ENCODE assay signal across 13 cellular contexts in genomic region chr21:46393451-46393940, GRCh38.
A peak's percentile ranks its signal among the peaks of the same experiment; 100 is the strongest.
DNase-seq lines count a peak whose midpoint lies in the region; ATAC-seq, FAIRE-seq and TF ChIP-seq lines count a peak whose summit lies in the region.
"Had no signal": no experiment of that assay in that cellular context is flagged by ENCODE, and none has a peak within 500 bp of the region (broad histone marks: within the 10 kb centered on the region; RNA-seq: fewer than 3 reads in every experiment).

No MANE protein-coding gene starts in this region.

- H3K4me2 ChIP-seq in K562 (ENCODE audit: insufficient read depth, low read length): no peak overlapping the region

- in situ Hi-C loops in K562 (cut with MboI): no loop called here
- in situ Hi-C loops in GM13977 (cut with MboI; ENCODE audit: low pct_unique_long_range_greater_than_20kb, low sequenced_read_pairs, unreplicated experiment): no loop called here

- no peak overlapping the region for H2AFZ ChIP-seq in K562 (ENCODE audit: low read depth, low read length)

- TF ChIP-seq CTCF in K562 (IDR thresholded peaks at IDR 0.05 in 2 of 3, conservative IDR thresholded peaks at IDR 0.05 in 1 of 3; ENCODE audit: insufficient read depth in 2 of 3, low read depth in 1 of 3, low read length in 3 of 3) (no peak), liver (IDR thresholded peaks at IDR 0.05; ENCODE audit: low read depth, low read length, missing input control) (no peak), GM13977 (IDR thresholded peaks at IDR 0.05; ENCODE audit: extremely low read depth, insufficient read depth, missing control alignments) (no peak)

- H3K9me3 ChIP-seq in K562 (replicated peaks; ENCODE audit: control insufficient read depth, insufficient read depth, low read depth, low read length): no peaks in the 10 kb centered on the region
- H3K9me3 ChIP-seq in liver (ENCODE audit: control insufficient read depth in 4 of 4, low read length in 3 of 4): no peaks in the 10 kb centered on the region
- H3K9me3 ChIP-seq in subcutaneous abdominal adipose tissue (ENCODE audit: control insufficient read depth in 5 of 5, low read length in 5 of 5): no peaks in the 10 kb centered on the region
- H3K9me3 ChIP-seq: mucosa of descending colon, thoracic aorta had no signal

- FAIRE-seq in K562 (lab: Jason Lieb, UNC): no peak

- WGBS in K562 (ENCODE audit: insufficient coverage, low coverage, missing lambda C conversion rate): 19% methylated on average over 18 of the region's 19 CpGs
- 64% methylated on average over 19 of the region's 19 CpGs for WGBS in liver

- peaks cover 5 to 24% of the 10 kb centered on the region in 2 experiments; a peak in 4 of 5 replicates for H3K4me1 ChIP-seq in K562 (replicated peaks in 1 of 2; ENCODE audit: control insufficient read depth in 2 of 2, insufficient read depth in 2 of 2, low read length in 2 of 2)
- peaks cover 0 to 25% (median 15%) of the 10 kb centered on the region in 4 donors for H3K4me1 ChIP-seq in liver (ENCODE audit: control insufficient read depth in 4 of 4, insufficient read depth in 4 of 4, low read length in 3 of 4)
- peaks cover 0 to 26% (median 19%) of the 10 kb centered on the region in 5 donors for H3K4me1 ChIP-seq in subcutaneous abdominal adipose tissue (ENCODE audit: control insufficient read depth in 5 of 5, insufficient read depth in 5 of 5, low read length in 5 of 5)

- POLR2A ChIA-PET in K562 (lab: Yijun Ruan, JAX): no interaction called here

- ATAC-seq in K562 (peak; percentile 89), GM19324 (IDR thresholded peaks at IDR 0.05; ENCODE audit: low FRiP score, unreplicated experiment) (no peak), HG03521 (IDR thresholded peaks at IDR 0.05; ENCODE audit: unreplicated experiment) (no peak)
- ATAC-seq: mucosa of descending colon had no signal

- TF ChIP-seq POLR2A in K562 (conservative IDR thresholded peaks at IDR 0.05): no peak

- no peak overlapping the region for H3K4me3 ChIP-seq in K562
- H3K4me3 ChIP-seq in liver (ENCODE audit: low read depth in 1 of 3, low read length in 3 of 3): no peak overlapping the region
- H3K4me3 ChIP-seq in subcutaneous abdominal adipose tissue (ENCODE audit: low read depth in 1 of 5, low read length in 5 of 5): no peak overlapping the region
- H3K4me3 ChIP-seq: mucosa of descending colon, thoracic aorta had no signal

- TF ChIP-seq RAD21 in K562 (CRISPR knock-in tag; conservative IDR thresholded peaks at IDR 0.05 in 1 of 2, IDR thresholded peaks at IDR 0.05 in 1 of 2) (no peak), liver (IDR thresholded peaks at IDR 0.05) (no peak)

- intact Hi-C loops in K562 (cut with micrococcal nuclease): no loop called here

- H3K79me2 ChIP-seq in K562 (ENCODE audit: control insufficient read depth, insufficient read depth, low read length): no peaks in the 10 kb centered on the region

- TF ChIP-seq EP300 in K562 (IDR thresholded peaks at IDR 0.05; ENCODE audit: low read length): no peak

- H3K36me3 ChIP-seq in K562 (ENCODE audit: control insufficient read depth, insufficient read depth, low read length): peaks cover 69% of the 10 kb centered on the region; the same call in 2 of the 3 replicates
- peaks cover 5 to 32% (median 10%) of the 10 kb centered on the region in 4 donors for H3K36me3 ChIP-seq in liver (ENCODE audit: control insufficient read depth in 4 of 4, insufficient read depth in 3 of 4, low read depth in 1 of 4, low read length in 3 of 4)
- H3K36me3 ChIP-seq in subcutaneous abdominal adipose tissue (ENCODE audit: control insufficient read depth in 5 of 5, insufficient read depth in 5 of 5, low read length in 5 of 5): peaks cover 0 to 71% (median 45%) of the 10 kb centered on the region in 5 donors

- H3K27ac ChIP-seq in K562 (ENCODE audit: extremely low read depth, low read depth, low read length): no peak overlapping the region
- H3K27ac ChIP-seq in liver (ENCODE audit: low read depth in 1 of 2, low read length in 2 of 2): peak overlapping the region; percentile 97
- peak overlapping the region; percentile 85 for H3K27ac ChIP-seq in subcutaneous abdominal adipose tissue (ENCODE audit: low read depth, low read length)
- H3K27ac ChIP-seq: thoracic aorta had no signal

- H3K9me1 ChIP-seq in K562 (ENCODE audit: control insufficient read depth, insufficient read depth, low read length): no peaks in the 10 kb centered on the region

- H3K27me3 ChIP-seq in K562 (ENCODE audit: control insufficient read depth in 2 of 2, insufficient read depth in 2 of 2, low read length in 2 of 2): no peaks in the 10 kb centered on the region
- no peaks in the 10 kb centered on the region for H3K27me3 ChIP-seq in liver (ENCODE audit: control insufficient read depth in 4 of 4, insufficient read depth in 4 of 4, low read length in 3 of 4)
- H3K27me3 ChIP-seq in subcutaneous abdominal adipose tissue (ENCODE audit: control insufficient read depth in 5 of 5, insufficient read depth in 4 of 5, low read length in 5 of 5): no peaks in the 10 kb centered on the region

- H3K9ac ChIP-seq in K562 (ENCODE audit: insufficient read depth in 1 of 2, low read depth in 2 of 2, low read length in 2 of 2) (peak overlapping the region; percentile 5 to 86; a peak in 3 of 4 replicates), liver (ENCODE audit: low read depth in 1 of 2, low read length in 2 of 2) (peak overlapping the region in 1 of 2 donors; percentile 15), subcutaneous abdominal adipose tissue (ENCODE audit: low read length in 5 of 5) (peak overlapping the region in 1 of 5 donors; percentile 26)

- CTCF ChIA-PET in K562 (lab: Yijun Ruan, JAX; ENCODE audit: low intra/inter-chr PET ratio): no interaction called here

- BruUV-seq in K562 (replicated peaks; lab: Mats Ljungman, UMichigan): no TSS peak

- no peaks in the 10 kb centered on the region for H4K20me1 ChIP-seq in K562 (replicated peaks; ENCODE audit: control insufficient read depth, insufficient read depth, low read length)

- DNase-seq in NCI-H1105 treated with DMSO at 0.1 percent for 48 hours (lab: John Stamatoyannopoulos, UW) (peak; percentile 6), NCI-H1105 (lab: John Stamatoyannopoulos, UW) (no peak), K562 (ENCODE audit: extremely low read depth in 1 of 4, low spot score in 3 of 4) (peak; percentile 74 to 82 (median 80)), GM13977 (ENCODE audit: low spot score) (no peak)
- DNase-seq: 8988T; activated CD4-positive, alpha-beta memory T cell treated with anti-CD3 and anti-CD28 coated beads for 36 hours; activated naive CD4-positive, alpha-beta T cell treated with anti-CD3 and anti-CD28 coated beads for 36 hours had no signal

TF ChIP-seq in K562, 482 proteins besides CTCF, POLR2A, EP300 and RAD21 (continues in another document):
- TF ChIP-seq CBX8 (IDR thresholded peaks at IDR 0.05; ENCODE audit: borderline replicate concordance, extremely low read depth, low read depth, low read length, poor library complexity, severe bottlenecking) (no peak), CHD1 (IDR thresholded peaks at IDR 0.05; ENCODE audit: low read length) (no peak), ZNF639 (CRISPR knock-in tag; conservative IDR thresholded peaks at IDR 0.05 in 1 of 2, IDR thresholded peaks at IDR 0.05 in 1 of 2) (no peak), PCBP1 (IDR thresholded peaks at IDR 0.05; ENCODE audit: low read depth, low read length, poor library complexity, severe bottlenecking) (no peak), ZC3H8 (IDR thresholded peaks at IDR 0.05) (no peak)

TF ChIP-seq in liver, 16 proteins besides CTCF, POLR2A, EP300 and RAD21 (continues in another document):
- TF ChIP-seq NR2F2 (IDR thresholded peaks at IDR 0.05): no peak
- TF ChIP-seq REST (IDR thresholded peaks at IDR 0.05): no peak
- TF ChIP-seq ZBTB33 (IDR thresholded peaks at IDR 0.05): no peak
- no peak for TF ChIP-seq ATF3 (IDR thresholded peaks at IDR 0.05)
- TF ChIP-seq YY1 (IDR thresholded peaks at IDR 0.05): no peak
- no peak for TF ChIP-seq FOXA1 (IDR thresholded peaks at IDR 0.05)

Comparison
In these comparisons a context has a peak if more than half of its experiments do, and no peak if none do; other contexts are left out.
1. DNase-seq: peak in NCI-H1105 treated with DMSO at 0.1 percent for 48 hours (single experiment) and K562 (4 of 4); none in NCI-H1105 (single experiment) and GM13977 (single experiment).